Comparison of ENCODE assay signal across 17 cellular contexts in the genomic region with DNA sequence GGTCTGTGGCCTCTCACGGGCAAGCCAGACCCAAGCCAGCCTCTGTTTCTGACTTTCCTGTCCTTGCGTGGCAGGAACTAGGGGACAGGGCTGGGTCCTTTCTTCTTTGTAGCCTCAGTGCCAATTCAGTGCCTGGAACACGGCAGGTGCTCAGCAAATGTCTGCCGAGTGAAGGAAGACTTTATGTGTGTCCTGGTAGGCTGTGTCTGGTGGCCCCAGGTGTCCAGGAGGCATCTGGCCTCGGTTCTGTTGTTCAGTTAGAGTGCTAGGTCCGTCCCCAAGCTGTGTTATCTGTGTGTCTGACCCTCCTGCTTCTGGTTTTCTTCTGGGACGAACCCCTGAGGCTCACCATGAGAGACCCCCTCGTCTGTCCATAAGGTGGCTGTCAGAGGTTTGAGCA. TPM values are rescaled to one million over a fixed set of nuclear protein-coding genes. Genes with fewer than 3 reads are reported as not detected.
DNase-seq lines count a peak whose midpoint lies in the region; ATAC-seq and TF ChIP-seq lines count a peak whose summit lies in the region.
"Had no signal": no experiment of that assay in that cellular context is flagged by ENCODE, and none has a peak within 500 bp of the region (broad histone marks: within the 10 kb centered on the region; RNA-seq: fewer than 3 reads in every experiment).

No MANE protein-coding gene starts in this region.

- CTCF ChIA-PET in HEK293 (lab: Yijun Ruan, JAX), result interaction anchor here (0.6 to 2.1 kb wide), 6 partner anchors 8 to 1789 kb away, joined by 3 to 16 read pairs (median 4); no protein-coding TSS in a partner anchor

- H3K27ac Mint-ChIP-seq in brain (peak overlapping the region in 3 of 5 experiments; percentile 42 to 71 (median 62)), neural crest cell (ENCODE audit: unreplicated experiment) (peak overlapping the region; percentile 19)
- H3K27ac Mint-ChIP-seq: CD4-positive, alpha-beta memory T cell; T-cell had no signal

- no peaks in the 10 kb centered on the region for H3K9me3 Mint-ChIP-seq in brain
- no peaks in the 10 kb centered on the region for H3K9me3 Mint-ChIP-seq in neural crest cell
- H3K9me3 Mint-ChIP-seq: CD4-positive, alpha-beta memory T cell; T-cell had no signal

- H3K9me3 ChIP-seq in BLaER1 treated with 17β-estradiol and CSF1 and Interleukin-3, amounts not matched to agents 10 nM and 100 nM (replicated peaks in 1 of 11), result no peaks in the 10 kb centered on the region
- no peaks in the 10 kb centered on the region for H3K9me3 ChIP-seq in HEK293 (ENCODE audit: control insufficient read depth, insufficient read depth, low read depth, low read length)

- DNase-seq in neural crest cell (ENCODE audit: low read depth, low spot score), result no peak
- DNase-seq in NCI-H510A (lab: John Stamatoyannopoulos, UW), result no peak
- DNase-seq: CD4-positive, alpha-beta memory T cell; DMS153; GDM1; Kasumi-1; NCI-H1694; NCI-H2081 treated with DMSO at 0.1 percent for 48 hours; NCI-H526 treated with DMSO at 0.1 percent for 48 hours; NK-92 treated with Interleukin-12 subunit alpha and Interleukin-12 subunit beta, amount 100 ng/mL, for 24 hours; SIG-M5; T-cell had no signal

- peaks cover 0 to 9% (median 0%) of the 10 kb centered on the region in 11 experiments; a peak in 3 of 22 replicates for H3K27me3 ChIP-seq in BLaER1 treated with 17β-estradiol and CSF1 and Interleukin-3, amounts not matched to agents 10 nM and 100 nM

- H4K20me1 ChIP-seq in BLaER1 treated with 17β-estradiol and CSF1 and Interleukin-3, amounts not matched to agents 10 nM and 100 nM, result peaks cover 0 to 54% (median 0%) of the 10 kb centered on the region in 11 experiments; a peak in 5 of 22 replicates

- no peak overlapping the region for H3K4me3 ChIP-seq in BLaER1 treated with 17β-estradiol and CSF1 and Interleukin-3, amounts not matched to agents 10 nM and 100 nM
- H3K4me3 ChIP-seq in HEK293 (ENCODE audit: low read depth, low read length), result no peak overlapping the region

- no peaks in the 10 kb centered on the region for H3K36me3 ChIP-seq in BLaER1 treated with 17β-estradiol and CSF1 and Interleukin-3, amounts not matched to agents 10 nM and 100 nM
- H3K36me3 ChIP-seq in HEK293 (ENCODE audit: control insufficient read depth in 2 of 2, insufficient read depth in 1 of 2, low read length in 2 of 2), result no peaks in the 10 kb centered on the region

- POLR2A ChIA-PET in HEK293 (lab: Yijun Ruan, JAX), result interaction anchor here (1.3 kb wide), 1 partner anchor 13 kb away, joined by 4 read pairs; no protein-coding TSS in a partner anchor

- no peak overlapping the region for H3K9ac ChIP-seq in BLaER1 treated with 17β-estradiol and CSF1 and Interleukin-3, amounts not matched to agents 10 nM and 100 nM

- H3K27ac ChIP-seq in BLaER1 treated with 17β-estradiol and CSF1 and Interleukin-3, amounts not matched to agents 10 nM and 100 nM, result no peak overlapping the region
- peak overlapping the region; percentile 77; the same call in 1 of the 2 replicates for H3K27ac ChIP-seq in HEK293 (ENCODE audit: extremely low read depth, low read depth, low read length)

- ATAC-seq in GM18909 (IDR thresholded peaks at IDR 0.05; ENCODE audit: poor library complexity, unreplicated experiment), result no peak
- ATAC-seq in activated CD4-positive, CD25-positive, alpha-beta regulatory T cell treated with anti-CD3 and anti-CD28 coated beads, Interleukin-2, amount 50 U/mL, for 24 hours, result no peak
- ATAC-seq: T-cell had no signal

- H3K4me2 ChIP-seq in BLaER1 treated with 17β-estradiol and CSF1 and Interleukin-3, amounts not matched to agents 10 nM and 100 nM, result peak overlapping the region in 8 of 11 experiments; percentile 7 to 89 (median 74); a peak in 10 of 22 replicates

- H3K36me3 Mint-ChIP-seq in brain, result no peaks in the 10 kb centered on the region
- H3K36me3 Mint-ChIP-seq in neural crest cell (ENCODE audit: low read depth), result no peaks in the 10 kb centered on the region
- H3K36me3 Mint-ChIP-seq: CD4-positive, alpha-beta memory T cell; T-cell had no signal

- TF ChIP-seq CTCF in HEK293 (tag by site-specific recombination; IDR thresholded peaks at IDR 0.05) (no peak), brain (conservative IDR thresholded peaks at IDR 0.05) (no peak), neural crest cell (conservative IDR thresholded peaks at IDR 0.05) (no peak)

- peaks cover 2% of the 10 kb centered on the region for H3K27me3 Mint-ChIP-seq in brain
- no peaks in the 10 kb centered on the region for H3K27me3 Mint-ChIP-seq in neural crest cell (ENCODE audit: low read depth)

- no peak overlapping the region for H3K4me3 Mint-ChIP-seq in brain
- no peak overlapping the region for H3K4me3 Mint-ChIP-seq in neural crest cell
- H3K4me3 Mint-ChIP-seq: CD4-positive, alpha-beta memory T cell; T-cell had no signal

- H3K4me1 Mint-ChIP-seq in brain (peaks cover 26% of the 10 kb centered on the region), neural crest cell (no peaks in the 10 kb centered on the region)
- H3K4me1 Mint-ChIP-seq: CD4-positive, alpha-beta memory T cell; T-cell had no signal

- H3K4me1 ChIP-seq in BLaER1 treated with 17β-estradiol and CSF1 and Interleukin-3, amounts not matched to agents 10 nM and 100 nM, result peaks cover 0 to 73% (median 55%) of the 10 kb centered on the region in 10 experiments; a peak in 17 of 20 replicates
- peaks cover 14% of the 10 kb centered on the region for H3K4me1 ChIP-seq in HEK293 (ENCODE audit: control insufficient read depth, insufficient read depth, low read length)

TF ChIP-seq in HEK293, 187 proteins besides CTCF, POLR2A, EP300 and RAD21:
- TF ChIP-seq ZNF341 (tag by site-specific recombination; IDR thresholded peaks at IDR 0.05; ENCODE audit: low read depth) (no peak), ZNF426 (tag by site-specific recombination; IDR thresholded peaks at IDR 0.05) (no peak), KLF7 (tag by site-specific recombination; IDR thresholded peaks at IDR 0.05; ENCODE audit: borderline replicate concordance) (no peak), ZNF10 (tag by site-specific recombination; IDR thresholded peaks at IDR 0.05) (no peak), GLIS2 (tag by site-specific recombination; IDR thresholded peaks at IDR 0.05) (no peak)
- TF ChIP-seq, protein P1, sequence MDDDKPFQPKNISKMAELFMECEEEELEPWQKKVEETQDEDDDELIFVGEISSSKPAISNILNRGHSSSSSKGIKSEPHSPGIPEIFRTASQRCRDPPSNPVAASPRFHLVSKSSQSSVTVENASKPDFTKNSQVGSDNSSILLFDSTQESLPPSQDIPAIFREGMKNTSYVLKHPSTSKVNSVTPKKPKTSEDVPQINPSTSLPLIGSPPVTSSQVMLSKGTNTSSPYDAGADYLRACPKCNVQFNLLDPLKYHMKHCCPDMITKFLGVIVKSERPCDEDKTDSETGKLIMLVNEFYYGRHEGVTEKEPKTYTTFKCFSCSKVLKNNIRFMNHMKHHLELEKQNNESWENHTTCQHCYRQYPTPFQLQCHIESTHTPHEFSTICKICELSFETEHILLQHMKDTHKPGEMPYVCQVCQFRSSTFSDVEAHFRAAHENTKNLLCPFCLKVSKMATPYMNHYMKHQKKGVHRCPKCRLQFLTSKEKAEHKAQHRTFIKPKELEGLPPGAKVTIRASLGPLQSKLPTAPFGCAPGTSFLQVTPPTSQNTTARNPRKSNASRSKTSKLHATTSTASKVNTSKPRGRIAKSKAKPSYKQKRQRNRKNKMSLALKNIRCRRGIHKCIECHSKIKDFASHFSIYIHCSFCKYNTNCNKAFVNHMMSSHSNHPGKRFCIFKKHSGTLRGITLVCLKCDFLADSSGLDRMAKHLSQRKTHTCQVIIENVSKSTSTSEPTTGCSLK (tag by site-specific recombination; IDR thresholded peaks at IDR 0.05), result no peak

RNA-seq across cellular contexts. Expression of a gene that starts 39.1 kb away (rescaled TPM):
- 7.1 TPM for polyA plus RNA-seq in brain (ENCODE audit: insufficient read depth, low read depth, low replicate concordance)
- 50.9 and 52.6 TPM in 2 replicates for total RNA-seq in neural crest cell
